8 cellular contexts compared by ENCODE assay signal in genomic region chr13:113450861-113451620, GRCh38. TPM values are rescaled to one million over a fixed set of nuclear protein-coding genes. Genes with fewer than 3 reads are reported as not detected.
DNase-seq lines count a peak whose midpoint lies in the region; FAIRE-seq and TF ChIP-seq lines count a peak whose summit lies in the region.
"Not testable (repeated sequence)": the region's sequence is repeated elsewhere in the genome, so short reads cannot be mapped to it uniquely, and the experiment has no call there.

No MANE protein-coding gene starts in this region.

- peak; percentile 27 for DNase-seq in Calu3
- peak; percentile 71 for DNase-seq in HT-29 (ENCODE audit: low spot score)
- DNase-seq in NCI-H526 (lab: John Stamatoyannopoulos, UW): peak; percentile 40 to 62
- DNase-seq in SK-N-SH; bronchial epithelial cell (ENCODE audit: low read depth): not testable (repeated sequence)
- DNase-seq in glutamatergic neuron: peak; percentile 79
- DNase-seq in tibial artery: peak in 1 of 2 donors; percentile 69

- H3K9me3 Mint-ChIP-seq in Calu3 (ENCODE audit: low read depth, unreplicated experiment); glutamatergic neuron (ENCODE audit: unreplicated experiment); nephron: not testable (repeated sequence)

- WGBS in SK-N-SH (ENCODE audit: low lambda C conversion rate): 72% methylated on average over 16 of the region's 19 CpGs

- not testable (repeated sequence) for H3K4me3 Mint-ChIP-seq in Calu3 (ENCODE audit: low read depth, unreplicated experiment)
- peak overlapping the region; percentile 68 for H3K4me3 Mint-ChIP-seq in glutamatergic neuron (ENCODE audit: unreplicated experiment)
- H3K4me3 Mint-ChIP-seq in nephron: peak overlapping the region in 1 of 3 experiments; percentile 32

- H3K27ac Mint-ChIP-seq in Calu3 (ENCODE audit: unreplicated experiment); nephron: not testable (repeated sequence)
- peak overlapping the region; percentile 91 for H3K27ac Mint-ChIP-seq in glutamatergic neuron (ENCODE audit: unreplicated experiment)

- peaks cover 11 to 27% of the 10 kb centered on the region in 2 experiments for H3K36me3 ChIP-seq in SK-N-SH (replicated peaks in 1 of 2; ENCODE audit: control insufficient read depth in 1 of 2, insufficient read depth in 2 of 2, low read length in 1 of 2)
- H3K36me3 ChIP-seq in bronchial epithelial cell (ENCODE audit: control insufficient read depth, insufficient read depth, low read length): not testable (repeated sequence)
- H3K36me3 ChIP-seq in tibial artery: peaks cover 13 to 32% (median 15%) of the 10 kb centered on the region in 3 donors

- H3K4me2 ChIP-seq in SK-N-SH: not testable (repeated sequence)

- peaks cover 0 to 16% of the 10 kb centered on the region in 2 experiments; a peak in 2 of 4 replicates for H3K4me1 ChIP-seq in SK-N-SH (ENCODE audit: control insufficient read depth in 1 of 2, insufficient read depth in 2 of 2, low read depth in 1 of 2, low read length in 1 of 2)
- not testable (repeated sequence) for H3K4me1 ChIP-seq in tibial artery

- POLR2A ChIA-PET in SK-N-SH (lab: Yijun Ruan, JAX): interaction anchor here (0.6 kb wide), 1 partner anchor 133 kb away, joined by 3 read pairs; no protein-coding TSS in a partner anchor

- not testable (repeated sequence) for H2AFZ ChIP-seq in SK-N-SH (ENCODE audit: low read depth)

- not testable (repeated sequence) for H3K4me1 Mint-ChIP-seq in Calu3 (ENCODE audit: low read depth, unreplicated experiment)
- peaks cover 41% of the 10 kb centered on the region for H3K4me1 Mint-ChIP-seq in glutamatergic neuron (ENCODE audit: low read depth, unreplicated experiment)
- H3K4me1 Mint-ChIP-seq in nephron: peaks cover 37% of the 10 kb centered on the region

- not testable (repeated sequence) for H3K9me3 ChIP-seq in SK-N-SH, tibial artery

- BruUV-seq in Calu3 (replicated peaks; lab: Mats Ljungman, UMichigan): not testable (repeated sequence)

- TF ChIP-seq CTCF in Calu3 (IDR thresholded peaks at IDR 0.05; ENCODE audit: unreplicated experiment): not testable (repeated sequence)
- TF ChIP-seq CTCF in SK-N-SH (IDR thresholded peaks at IDR 0.05) (peak; percentile 36), bronchial epithelial cell (IDR thresholded peaks at IDR 0.05; ENCODE audit: insufficient read depth, low read length, severe bottlenecking) (peak; percentile 2), glutamatergic neuron (IDR thresholded peaks at IDR 0.05; ENCODE audit: partially characterized antibody, unreplicated experiment) (peak; percentile 24), nephron (IDR thresholded peaks at IDR 0.05; ENCODE audit: unreplicated experiment in 3 of 3) (peak; percentile 27 to 42 (median 35)), tibial artery (IDR thresholded peaks at IDR 0.05) (peak; percentile 40 to 66)

- not testable (repeated sequence) for TF ChIP-seq EP300 in SK-N-SH (IDR thresholded peaks at IDR 0.05; ENCODE audit: borderline replicate concordance in 1 of 2, low read depth in 1 of 2, low read length in 1 of 2)

- H3K27me3 ChIP-seq in SK-N-SH (ENCODE audit: insufficient read depth); bronchial epithelial cell (ENCODE audit: control insufficient read depth, insufficient read depth, low read length); tibial artery: not testable (repeated sequence)

- not testable (repeated sequence) for FAIRE-seq in bronchial epithelial cell (lab: Jason Lieb, UNC)

- not testable (repeated sequence) for H3K9me2 ChIP-seq in SK-N-SH

- not testable (repeated sequence) for H3K79me2 ChIP-seq in SK-N-SH (ENCODE audit: insufficient read depth)

- peak; percentile 57 for TF ChIP-seq RAD21 in SK-N-SH (IDR thresholded peaks at IDR 0.05; ENCODE audit: low read length)

- H3K4me3 ChIP-seq in SK-N-SH (ENCODE audit: low read depth in 2 of 2, low read length in 1 of 2); bronchial epithelial cell (ENCODE audit: low read depth, low read length); tibial artery: not testable (repeated sequence)

- H3K27me3 Mint-ChIP-seq in Calu3 (ENCODE audit: unreplicated experiment); nephron (ENCODE audit: low read depth): not testable (repeated sequence)
- H3K27me3 Mint-ChIP-seq in glutamatergic neuron (ENCODE audit: unreplicated experiment): peaks cover 12% of the 10 kb centered on the region

- H3K9ac ChIP-seq in SK-N-SH: not testable (repeated sequence)

- H3K27ac ChIP-seq in SK-N-SH (ENCODE audit: low read depth in 2 of 2, low read length in 1 of 2); tibial artery: not testable (repeated sequence)

- H4K20me1 ChIP-seq in SK-N-SH (ENCODE audit: insufficient read depth): not testable (repeated sequence)

- H3F3A ChIP-seq in SK-N-SH (replicated peaks; ENCODE audit: insufficient read depth): not testable (repeated sequence)

- CTCF ChIA-PET in Calu3 (lab: Charles Lee) (interaction anchor here (0.7 kb wide), 1 partner anchor 85 kb away, joined by 12 read pairs; no protein-coding TSS in a partner anchor), SK-N-SH (lab: Yijun Ruan, JAX) (interaction anchor here (0.7 to 9.0 kb wide), 14 partner anchors 7 to 511 kb away, joined by 3 to 128 read pairs (median 3); no protein-coding TSS in a partner anchor)

- peaks cover 10% of the 10 kb centered on the region for H3K36me3 Mint-ChIP-seq in Calu3 (ENCODE audit: insufficient read depth, unreplicated experiment)
- H3K36me3 Mint-ChIP-seq in glutamatergic neuron (ENCODE audit: unreplicated experiment): not testable (repeated sequence)
- peaks cover 30% of the 10 kb centered on the region for H3K36me3 Mint-ChIP-seq in nephron (ENCODE audit: low read depth)

- intact Hi-C loops in Calu3 (cut with micrococcal nuclease; ENCODE audit: unreplicated experiment): loop anchor here (5.0 kb wide), 1 partner anchor 174 kb away; no protein-coding TSS in a partner anchor
- intact Hi-C loops in tibial artery (cut with DNase I; ENCODE audit: low total_unique reads): loop anchor here (10.0 kb wide), 1 partner anchor 236 kb away; no protein-coding TSS in a partner anchor

TF ChIP-seq in SK-N-SH, 30 proteins besides CTCF, POLR2A, EP300 and RAD21:
- TF ChIP-seq RFX5 (IDR thresholded peaks at IDR 0.05; ENCODE audit: low read length): peak; percentile 46; the same call in 1 of the 2 replicates
- TF ChIP-seq SMC3 (IDR thresholded peaks at IDR 0.05; ENCODE audit: low read depth, low read length): peak; percentile 34; the same call in 1 of the 2 replicates

RNA-seq across cellular contexts. Expression of gene ADPRHL1, which starts 2.2 kb away (rescaled TPM):
- total RNA-seq in Calu3 (2022) (2.0 and 2.8 TPM in 2 replicates), bronchial epithelial cell (0.26 and 1.0 TPM in 2 replicates), glutamatergic neuron (ENCODE audit: unreplicated experiment) (20.7 TPM)
- total RNA-seq in HT-29 (2014; rRNA removed; shearing (Covaris generic)): 1.8 and 3.3 TPM in 2 replicates
- 1.0 and 1.2 TPM in 2 replicates for polyA plus RNA-seq in SK-N-SH (2012; rRNA removed)
- polyA plus RNA-seq in SK-N-SH (2012; cell fraction: cytosol; rRNA removed): 0.64 and 0.81 TPM in 2 replicates
- polyA plus RNA-seq in SK-N-SH (2012; cell fraction: nucleus; rRNA removed): 4.6 and 4.9 TPM in 2 replicates

RNA-seq across cellular contexts. Expression of gene DCUN1D2, which starts 39.5 kb away (rescaled TPM):
- total RNA-seq in Calu3 (2022) (7.9 and 9.3 TPM in 2 replicates), bronchial epithelial cell (14.2 and 16.3 TPM in 2 replicates), glutamatergic neuron (ENCODE audit: unreplicated experiment) (97.7 TPM)
- 17.1 and 22.0 TPM in 2 replicates for total RNA-seq in HT-29 (2014; rRNA removed; shearing (Covaris generic))
- 11.0 and 13.0 TPM in 2 replicates for polyA plus RNA-seq in SK-N-SH (2012; rRNA removed)
- polyA plus RNA-seq in SK-N-SH (2012; cell fraction: cytosol; rRNA removed): 7.2 and 7.4 TPM in 2 replicates
- polyA plus RNA-seq in SK-N-SH (2012; cell fraction: nucleus; rRNA removed): 58.3 and 68.7 TPM in 2 replicates
